19 cellular contexts compared by ENCODE assay signal in genomic region chr12:125652689-125653088, GRCh38.
"Had no signal": no experiment of that assay in that cellular context is flagged by ENCODE, and none has a peak within 500 bp of the region (broad histone marks: within the 10 kb centered on the region; RNA-seq: fewer than 3 reads in every experiment).

No MANE protein-coding gene starts in this region.

- H3K4me1 ChIP-seq: esophagus muscularis mucosa, psoas muscle, sigmoid colon, tibial nerve, upper lobe of left lung had no signal

- H3K4me3 ChIP-seq: coronary artery, esophagus muscularis mucosa, lung, ovary, psoas muscle, sigmoid colon, thoracic aorta, tibial nerve, upper lobe of left lung had no signal

- H3K36me3 ChIP-seq: esophagus muscularis mucosa, ovary, sigmoid colon, thoracic aorta, upper lobe of left lung had no signal

- DNase-seq: dermis blood vessel endothelial cell; effector memory CD4-positive, alpha-beta T cell; kidney; natural killer cell; occipital lobe; ovary; psoas muscle; right cardiac atrium; sigmoid colon; stimulated activated CD4-positive, alpha-beta T cell treated with anti-CD3 and anti-CD28 coated beads, Interleukin-2, amount 100 ng/mL, for 24 hours; stimulated activated CD4-positive, alpha-beta T cell treated with anti-CD3 and anti-CD28 coated beads, Interleukin-4, amount 100 ng/mL, for 24 hours; stimulated activated naive CD8-positive, alpha-beta T cell treated with anti-CD3 and anti-CD28 coated beads, Interleukin-15, Interleukin-2, amounts not matched to agents 100 U/mL and 50 U/mL, for 24 hours; substantia nigra; upper lobe of left lung had no signal

- H3K27me3 ChIP-seq: esophagus muscularis mucosa, ovary, sigmoid colon, tibial nerve, upper lobe of left lung had no signal

- H3K9me3 ChIP-seq: esophagus muscularis mucosa, ovary, psoas muscle, sigmoid colon, thoracic aorta, tibial nerve, upper lobe of left lung had no signal

- H3K27ac ChIP-seq: coronary artery, esophagus muscularis mucosa, ovary, psoas muscle, sigmoid colon, thoracic aorta, tibial nerve, upper lobe of left lung had no signal
